8 cellular contexts compared by ENCODE assay signal in the genomic region with DNA sequence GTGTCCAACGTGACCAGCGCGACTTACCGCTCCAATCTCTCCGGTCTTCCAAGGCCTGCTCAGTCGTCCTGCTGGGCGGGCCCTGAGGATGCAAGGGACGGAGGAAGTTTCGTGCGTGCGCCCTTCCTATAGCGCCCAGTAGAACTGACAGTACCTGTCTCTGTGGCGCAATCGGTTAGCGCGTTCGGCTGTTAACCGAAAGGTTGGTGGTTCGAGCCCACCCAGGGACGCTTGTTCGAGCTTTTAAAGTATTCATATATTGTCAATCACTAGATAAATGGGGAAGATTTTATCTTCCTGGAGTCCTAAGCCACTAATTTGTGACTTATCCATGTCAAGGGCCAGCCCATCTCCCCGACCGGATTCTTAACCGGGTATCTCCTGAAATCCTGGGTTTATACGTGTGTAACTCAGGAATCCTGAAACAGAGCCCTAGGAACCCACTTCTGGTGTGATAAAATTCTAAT. TPM values are rescaled to one million over a fixed set of nuclear protein-coding genes. Genes with fewer than 3 reads are reported as not detected.
DNase-seq lines count a peak whose midpoint lies in the region; TF ChIP-seq lines count a peak whose summit lies in the region.
"Not testable (repeated sequence)": the region's sequence is repeated elsewhere in the genome, so short reads cannot be mapped to it uniquely, and the experiment has no call there.

No MANE protein-coding gene starts in this region.

- WGBS in lower leg skin, 2 donors, result 3 to 5% methylated on average over 14 to 17 of the region's 25 CpGs

- not testable (repeated sequence) for H3K9me3 Mint-ChIP-seq in activated naive CD4-positive, alpha-beta T cell treated with anti-CD3 and anti-CD28 coated beads for 36 hours

- peak overlapping the region; percentile 83 for H3K27ac Mint-ChIP-seq in activated naive CD4-positive, alpha-beta T cell treated with anti-CD3 and anti-CD28 coated beads for 36 hours

- not testable (repeated sequence) for H3K4me1 ChIP-seq in tibial artery

- H3K4me3 Mint-ChIP-seq in activated naive CD4-positive, alpha-beta T cell treated with anti-CD3 and anti-CD28 coated beads for 36 hours, result peak overlapping the region; percentile 69

- not testable (repeated sequence) for H3K9me3 ChIP-seq in tibial artery

- CTCF ChIA-PET in activated naive CD4-positive, alpha-beta T cell treated with anti-CD3 and anti-CD28 coated beads for 36 hours (lab: Charles Lee), result not testable (repeated sequence)

- peak overlapping the region in 3 of 21 experiments; percentile 39 to 58 (median 42) for H3K27ac ChIP-seq in skin epidermis
- H3K27ac ChIP-seq in tibial artery, result peak overlapping the region; percentile 13 to 28

- not testable (repeated sequence) for H3K36me3 ChIP-seq in GM06990 (ENCODE audit: control insufficient read depth, insufficient read depth, low read length); tibial artery

- H3K4me1 Mint-ChIP-seq in activated naive CD4-positive, alpha-beta T cell treated with anti-CD3 and anti-CD28 coated beads for 36 hours (ENCODE audit: low read depth), result not testable (repeated sequence)

- TF ChIP-seq POLR2A in lower leg skin (IDR thresholded peaks at IDR 0.05), result not testable (repeated sequence)

- intact Hi-C loops in activated naive CD4-positive, alpha-beta T cell treated with anti-CD3 and anti-CD28 coated beads for 36 hours (cut with micrococcal nuclease); lower leg skin (cut with DNase I; ENCODE audit: low total_unique reads); tibial artery (cut with DNase I; ENCODE audit: low total_unique reads): not testable (repeated sequence)

- not testable (repeated sequence) for H3K36me3 Mint-ChIP-seq in activated naive CD4-positive, alpha-beta T cell treated with anti-CD3 and anti-CD28 coated beads for 36 hours (ENCODE audit: low read depth)

- TF ChIP-seq CTCF in GM06990 (IDR thresholded peaks at IDR 0.05; ENCODE audit: insufficient read depth, low read length, poor library complexity, severe bottlenecking); WI38 (IDR thresholded peaks at IDR 0.05; ENCODE audit: low read depth, low read length); epithelial cell of esophagus (IDR thresholded peaks at IDR 0.05; ENCODE audit: insufficient read depth, low read depth, low read length, missing control alignments); lower leg skin (IDR thresholded peaks at IDR 0.05); tibial artery (IDR thresholded peaks at IDR 0.05): not testable (repeated sequence)

- not testable (repeated sequence) for H3K4me3 ChIP-seq in GM06990 (replicated peaks; ENCODE audit: low read depth, low read length); lower leg skin (ENCODE audit: low read depth, poor library complexity, severe bottlenecking)
- peak overlapping the region; percentile 24; the same call in 1 of the 2 replicates for H3K4me3 ChIP-seq in WI38 (ENCODE audit: low read depth, low read length)
- H3K4me3 ChIP-seq in epithelial cell of esophagus (ENCODE audit: low read length), result peak overlapping the region; percentile 33
- peak overlapping the region; percentile 7 to 37 (median 21) for H3K4me3 ChIP-seq in skin epidermis
- peak overlapping the region; percentile 42 to 46 for H3K4me3 ChIP-seq in tibial artery

- H3K27me3 Mint-ChIP-seq in activated naive CD4-positive, alpha-beta T cell treated with anti-CD3 and anti-CD28 coated beads for 36 hours (ENCODE audit: low read depth), result not testable (repeated sequence)

- DNase-seq in GM06990 (ENCODE audit: extremely low read depth, insufficient read length) (peak; percentile 46), NCI-H345 treated with DMSO at 0.1 percent for 48 hours (lab: John Stamatoyannopoulos, UW; ENCODE audit: unreplicated experiment) (peak; percentile 65), epithelial cell of esophagus (ENCODE audit: low read depth) (peak; percentile 74), lower leg skin (ENCODE audit: low spot score in 2 of 2) (peak; percentile 18 to 65), tibial artery (peak; percentile 28 to 62)
- DNase-seq in activated naive CD4-positive, alpha-beta T cell treated with anti-CD3 and anti-CD28 coated beads for 36 hours, result peak; percentile 79

- not testable (repeated sequence) for H3K27me3 ChIP-seq in GM06990 (replicated peaks; ENCODE audit: control insufficient read depth, insufficient read depth, low read length); tibial artery

RNA-seq across cellular contexts. Expression of a gene that starts 46.0 kb away (rescaled TPM):
- under 1 TPM; 0.10 to 0.12 TPM for total RNA-seq in activated naive CD4-positive, alpha-beta T cell treated with anti-CD3 and anti-CD28 coated beads for 36 hours
- total RNA-seq in lower leg skin, result not detected
